Comparison of ENCODE assay signal across 9 cellular contexts in the genomic region with DNA sequence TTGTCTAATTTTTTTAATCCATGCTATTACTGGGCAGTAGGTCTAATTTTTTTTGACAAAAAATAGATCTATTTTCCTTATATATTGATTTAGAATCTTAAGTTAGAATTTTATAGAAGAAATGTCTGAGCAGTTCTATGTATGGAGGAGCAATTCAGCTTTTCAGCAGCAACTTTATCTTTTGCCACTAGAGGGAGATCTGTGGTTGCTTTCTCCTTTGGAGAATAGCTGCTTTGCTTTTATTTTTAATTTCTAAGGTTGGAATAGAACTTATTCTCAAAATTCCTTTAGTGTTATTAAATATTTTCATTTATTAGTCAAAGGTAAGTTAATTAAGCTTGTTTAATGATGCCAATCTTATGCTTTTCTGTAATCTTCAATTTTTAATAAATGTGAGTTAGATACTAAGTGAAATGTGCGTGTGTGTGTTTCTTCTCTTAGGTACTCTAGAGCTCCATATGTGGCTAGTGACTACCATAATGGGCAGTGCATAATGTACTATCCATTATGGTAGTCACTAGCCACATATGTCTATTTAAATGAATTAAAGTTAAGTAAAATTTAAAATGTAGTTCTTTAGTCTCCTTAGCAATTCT. TPM values are rescaled to one million over a fixed set of nuclear protein-coding genes. Genes with fewer than 3 reads are reported as not detected.
DNase-seq lines count a peak whose midpoint lies in the region; ATAC-seq, FAIRE-seq and TF ChIP-seq lines count a peak whose summit lies in the region.
"Had no signal": no experiment of that assay in that cellular context is flagged by ENCODE, and none has a peak within 500 bp of the region (broad histone marks: within the 10 kb centered on the region; RNA-seq: fewer than 3 reads in every experiment).

No MANE protein-coding gene starts in this region.

- H3K27me3 Mint-ChIP-seq in CD4-positive, alpha-beta memory T cell = no peaks in the 10 kb centered on the region

- CTCF ChIA-PET in CD4-positive, alpha-beta memory T cell (lab: Charles Lee; ENCODE audit: partially characterized antibody) = interaction anchor here (0.9 to 2.0 kb wide), 9 partner anchors 9 to 39 kb away, joined by 3 to 9 read pairs (median 4); partner anchors contain the start of gene SLC25A53

- H3K9me3 Mint-ChIP-seq in CD4-positive, alpha-beta memory T cell = no peaks in the 10 kb centered on the region

- ATAC-seq in GM18511 (IDR thresholded peaks at IDR 0.05; ENCODE audit: unreplicated experiment) (peak; percentile 83), HG03432 (IDR thresholded peaks at IDR 0.05; ENCODE audit: unreplicated experiment) (peak; percentile 71)

- peak in 4 of 5 donors; percentile 19 to 33 (median 26) for DNase-seq in CD4-positive, alpha-beta memory T cell
- DNase-seq in germinal center (ENCODE audit: low spot score) = peak; percentile 5
- DNase-seq in stomach = no peak
- no peak for DNase-seq in NCI-H187 (lab: John Stamatoyannopoulos, UW)
- no peak for DNase-seq in activated gamma-delta T cell treated with Interleukin-2 at 50 U/mL for 16 hours

- peaks cover 0 to 8% of the 10 kb centered on the region in 2 donors for H3K36me3 Mint-ChIP-seq in CD4-positive, alpha-beta memory T cell

- 95 to 100% (median 100%) methylated on average over 1 of the region's 1 CpG for WGBS in stomach, 5 donors

- H3K4me3 Mint-ChIP-seq in CD4-positive, alpha-beta memory T cell = no peak overlapping the region

- H3K4me1 Mint-ChIP-seq in CD4-positive, alpha-beta memory T cell = peaks cover 0 to 2% (median under 1%) of the 10 kb centered on the region in 4 donors

- FAIRE-seq in TTC549 (lab: Jason Lieb, UNC) = peak; percentile 90

- no peak overlapping the region for H3K4me3 ChIP-seq in CD4-positive, alpha-beta memory T cell (ENCODE audit: low read length in 2 of 2)
- H3K4me3 ChIP-seq in stomach = no peak overlapping the region

- no peaks in the 10 kb centered on the region for H3K4me1 ChIP-seq in CD4-positive, alpha-beta memory T cell (ENCODE audit: insufficient read depth, low read length)
- H3K4me1 ChIP-seq in stomach = no peaks in the 10 kb centered on the region

- no peak overlapping the region for H3K27ac ChIP-seq in CD4-positive, alpha-beta memory T cell (ENCODE audit: low read depth, low read length)
- H3K27ac ChIP-seq in stomach = no peak overlapping the region

- intact Hi-C loops in CD4-positive, alpha-beta memory T cell (cut with micrococcal nuclease) = no loop called here
- intact Hi-C loops in stomach (cut with DNase I; ENCODE audit: low total_unique reads) = no loop called here

- peak in 5 of 7 experiments; percentile 14 to 66 (median 56) for TF ChIP-seq CTCF in stomach (IDR thresholded peaks at IDR 0.05)

- H3K36me3 ChIP-seq in CD4-positive, alpha-beta memory T cell (ENCODE audit: insufficient read depth, low read length) = peaks cover 4% of the 10 kb centered on the region
- H3K36me3 ChIP-seq in stomach = peaks cover 0 to 30% (median 22%) of the 10 kb centered on the region in 4 donors

- no peak for TF ChIP-seq POLR2A in stomach (IDR thresholded peaks at IDR 0.05)

- POLR2A ChIA-PET in CD4-positive, alpha-beta memory T cell (lab: Charles Lee; ENCODE audit: partially characterized antibody) = no interaction called here

- H3K27ac Mint-ChIP-seq in CD4-positive, alpha-beta memory T cell = no peak overlapping the region

- H3K9me3 ChIP-seq in CD4-positive, alpha-beta memory T cell (ENCODE audit: control insufficient read depth in 1 of 2, low read length in 2 of 2) = no peaks in the 10 kb centered on the region
- no peaks in the 10 kb centered on the region for H3K9me3 ChIP-seq in stomach

- no peak for TF ChIP-seq EP300 in stomach (IDR thresholded peaks at IDR 0.05)

- no peaks in the 10 kb centered on the region for H3K27me3 ChIP-seq in CD4-positive, alpha-beta memory T cell (ENCODE audit: insufficient read depth, low read length)
- H3K27me3 ChIP-seq in stomach = no peaks in the 10 kb centered on the region

RNA-seq across cellular contexts. Expression of gene FAM199X, which starts 29.3 kb away (rescaled TPM):
- total RNA-seq in CD4-positive, alpha-beta memory T cell = 10 to 100 TPM; 19.6 to 19.9 TPM
- 10 to 100 TPM in 1 of 2 donors, 1 to 10 TPM in 1; 7.1 to 10.2 TPM for polyA plus RNA-seq in CD4-positive, alpha-beta memory T cell
- total RNA-seq in stomach = 10 to 100 TPM; 16.3 to 41.3 (median 19.7) TPM
- 1 to 10 TPM; 4.5 to 7.2 (median 4.6) TPM for polyA plus RNA-seq in stomach

RNA-seq across cellular contexts. Expression of gene SLC25A53, which starts 38.8 kb away (rescaled TPM):
- total RNA-seq in CD4-positive, alpha-beta memory T cell = 10 to 100 TPM; 20.9 to 21.0 TPM
- polyA plus RNA-seq in CD4-positive, alpha-beta memory T cell = 1 to 10 TPM; 7.1 to 9.6 TPM
- 100 to 1,000 TPM in 1 of 5 donors, 10 to 100 TPM in 1, 1 to 10 TPM in 3; 2.9 to 118 (median 9.1) TPM for total RNA-seq in stomach
- polyA plus RNA-seq in stomach = 1 to 10 TPM; 3.3 to 8.0 (median 3.5) TPM

RNA-seq across cellular contexts. Expression of gene ESX1, which starts 59.1 kb away (rescaled TPM):
- not detected for total RNA-seq in CD4-positive, alpha-beta memory T cell
- not detected for polyA plus RNA-seq in CD4-positive, alpha-beta memory T cell
- total RNA-seq in stomach = not detected
- polyA plus RNA-seq in stomach = not detected
- total RNA-seq: mononuclear cell had no signal

Comparison
In these comparisons a context has a peak if more than half of its experiments do, and no peak if none do; other contexts are left out.
1. DNase-seq: peak in CD4-positive, alpha-beta memory T cell (4 of 5) and germinal center (single experiment); none in stomach (single experiment), NCI-H187 (0 of 2) and activated gamma-delta T cell treated with Interleukin-2 at 50 U/mL for 16 hours (single experiment).